ENCODE assay signal across 22 cellular contexts in the genomic region with DNA sequence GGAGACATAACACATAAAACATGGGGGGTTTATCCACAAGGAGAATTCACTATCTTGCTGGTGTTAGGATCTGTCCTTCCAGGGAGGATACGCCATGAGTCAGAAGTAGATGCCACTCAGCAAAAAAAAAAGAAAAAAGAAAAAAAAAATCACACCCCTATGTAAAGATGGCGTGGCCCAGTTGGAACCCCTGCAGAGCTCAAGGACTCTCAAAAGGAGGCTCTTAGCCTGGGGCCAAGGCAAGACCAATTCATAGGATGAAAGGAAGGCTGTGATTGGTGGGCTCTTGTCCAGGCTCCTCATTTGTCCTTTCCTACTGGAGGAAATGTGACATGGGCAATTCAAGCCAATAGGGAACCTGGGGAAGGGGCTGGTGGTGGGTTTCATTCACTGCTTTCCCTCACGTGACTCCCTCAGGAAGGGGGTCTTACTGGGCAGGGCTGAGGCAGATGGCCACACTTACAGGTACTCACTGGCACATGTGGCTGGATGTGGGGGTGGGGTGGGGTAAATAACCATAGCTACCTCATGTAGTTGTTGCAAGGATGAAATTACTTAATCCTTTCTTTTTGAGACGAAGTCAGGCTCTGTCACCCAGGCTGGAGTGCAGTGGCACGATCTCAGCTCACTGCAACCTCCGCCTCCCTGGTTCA. TPM values are rescaled to one million over a fixed set of nuclear protein-coding genes. Genes with fewer than 3 reads are reported as not detected.
A peak's percentile ranks its signal among the peaks of the same experiment; 100 is the strongest.
DNase-seq lines count a peak whose midpoint lies in the region; ATAC-seq and TF ChIP-seq lines count a peak whose summit lies in the region.
"Had no signal": no experiment of that assay in that cellular context is flagged by ENCODE, and none has a peak within 500 bp of the region (broad histone marks: within the 10 kb centered on the region; RNA-seq: fewer than 3 reads in every experiment).

No MANE protein-coding gene starts in this region.

- POLR2A ChIA-PET in HEK293 (lab: Yijun Ruan, JAX) = no interaction called here

- H3K9me3 ChIP-seq in HEK293 (ENCODE audit: control insufficient read depth, insufficient read depth, low read depth, low read length) = no peaks in the 10 kb centered on the region
- no peaks in the 10 kb centered on the region for H3K9me3 ChIP-seq in testis
- no peaks in the 10 kb centered on the region for H3K9me3 ChIP-seq in upper lobe of right lung
- H3K9me3 ChIP-seq: lower lobe of right lung, psoas muscle had no signal

- in situ Hi-C loops in SK-MEL-5 (cut with HindIII; ENCODE audit: low pct_unique_long_range_greater_than_20kb, low sequenced_read_pairs) = no loop called here

- ATAC-seq in upper lobe of right lung (no peak), HG03097 (IDR thresholded peaks at IDR 0.05; ENCODE audit: low FRiP score, unreplicated experiment) (no peak)
- ATAC-seq: HepG2, lower lobe of right lung, psoas muscle had no signal

- TF ChIP-seq POLR2A in testis (IDR thresholded peaks at IDR 0.05) = no peak

- H3K36me3 ChIP-seq in HEK293 (ENCODE audit: control insufficient read depth in 2 of 2, insufficient read depth in 1 of 2, low read length in 2 of 2) = no peaks in the 10 kb centered on the region
- H3K36me3 ChIP-seq in testis (ENCODE audit: low read depth, missing control alignments) = no peaks in the 10 kb centered on the region
- H3K36me3 ChIP-seq in upper lobe of right lung = no peaks in the 10 kb centered on the region
- H3K36me3 ChIP-seq: lower lobe of right lung had no signal

- H3K4me3 ChIP-seq in HEK293 (ENCODE audit: low read depth, low read length) = no peak overlapping the region
- H3K4me3 ChIP-seq in testis = no peak overlapping the region
- no peak overlapping the region for H3K4me3 ChIP-seq in upper lobe of right lung
- H3K4me3 ChIP-seq: lower lobe of right lung, psoas muscle had no signal

- TF ChIP-seq CTCF in HEK293 (tag by site-specific recombination; IDR thresholded peaks at IDR 0.05) = no peak
- TF ChIP-seq CTCF in testis (IDR thresholded peaks at IDR 0.05) = no peak
- TF ChIP-seq CTCF in upper lobe of right lung (IDR thresholded peaks at IDR 0.05) = no peak

- WGBS in testis, 2 donors = 78 to 88% methylated on average over 6 of the region's 6 CpGs

- CTCF ChIA-PET in HEK293 (lab: Yijun Ruan, JAX) = interaction anchor here (0.6 to 3.8 kb wide), 7 partner anchors 14 to 398 kb away, joined by 3 to 30 read pairs (median 4); no protein-coding TSS in a partner anchor

- H3K4me1 ChIP-seq in HEK293 (ENCODE audit: control insufficient read depth, insufficient read depth, low read length) (no peaks in the 10 kb centered on the region), testis (peaks cover 24% of the 10 kb centered on the region), upper lobe of right lung (peaks cover 12% of the 10 kb centered on the region)

- intact Hi-C loops in testis (cut with DNase I; ENCODE audit: low total_unique reads) (no loop called here), upper lobe of right lung (cut with DNase I) (no loop called here)

- DNase-seq in NCI-H345 (lab: John Stamatoyannopoulos, UW) (peak; percentile 27), NCI-H345 treated with DMSO at 0.1 percent for 48 hours (lab: John Stamatoyannopoulos, UW; ENCODE audit: unreplicated experiment) (no peak), SK-MEL-5 (ENCODE audit: low read depth, low spot score) (peak; percentile 60), testis (peak; percentile 28), upper lobe of right lung (no peak)
- DNase-seq in activated naive CD4-positive, alpha-beta T cell treated with anti-CD3 and anti-CD28 coated beads, Interleukin-2, amount 50 U/mL, for 16 hours = no peak
- DNase-seq: ACHN; activated CD4-positive, alpha-beta T cell treated with anti-CD3 and anti-CD28 coated beads for 48 hours; aorta; cortex of kidney; DND-41; H9; lower lobe of right lung; NCI-H1105; NCI-H2107; psoas muscle; trophoblast cell had no signal

- no peaks in the 10 kb centered on the region for H3K27me3 ChIP-seq in testis
- H3K27me3 ChIP-seq in upper lobe of right lung = no peaks in the 10 kb centered on the region

- H3K27ac ChIP-seq in HEK293 (ENCODE audit: extremely low read depth, low read depth, low read length) (no peak overlapping the region), testis (no peak overlapping the region), upper lobe of right lung (no peak overlapping the region)
- H3K27ac ChIP-seq: HL-60, lower lobe of right lung, psoas muscle, VCaP had no signal

TF ChIP-seq in HEK293, 187 proteins besides CTCF, POLR2A, EP300 and RAD21:
- TF ChIP-seq, protein P1, sequence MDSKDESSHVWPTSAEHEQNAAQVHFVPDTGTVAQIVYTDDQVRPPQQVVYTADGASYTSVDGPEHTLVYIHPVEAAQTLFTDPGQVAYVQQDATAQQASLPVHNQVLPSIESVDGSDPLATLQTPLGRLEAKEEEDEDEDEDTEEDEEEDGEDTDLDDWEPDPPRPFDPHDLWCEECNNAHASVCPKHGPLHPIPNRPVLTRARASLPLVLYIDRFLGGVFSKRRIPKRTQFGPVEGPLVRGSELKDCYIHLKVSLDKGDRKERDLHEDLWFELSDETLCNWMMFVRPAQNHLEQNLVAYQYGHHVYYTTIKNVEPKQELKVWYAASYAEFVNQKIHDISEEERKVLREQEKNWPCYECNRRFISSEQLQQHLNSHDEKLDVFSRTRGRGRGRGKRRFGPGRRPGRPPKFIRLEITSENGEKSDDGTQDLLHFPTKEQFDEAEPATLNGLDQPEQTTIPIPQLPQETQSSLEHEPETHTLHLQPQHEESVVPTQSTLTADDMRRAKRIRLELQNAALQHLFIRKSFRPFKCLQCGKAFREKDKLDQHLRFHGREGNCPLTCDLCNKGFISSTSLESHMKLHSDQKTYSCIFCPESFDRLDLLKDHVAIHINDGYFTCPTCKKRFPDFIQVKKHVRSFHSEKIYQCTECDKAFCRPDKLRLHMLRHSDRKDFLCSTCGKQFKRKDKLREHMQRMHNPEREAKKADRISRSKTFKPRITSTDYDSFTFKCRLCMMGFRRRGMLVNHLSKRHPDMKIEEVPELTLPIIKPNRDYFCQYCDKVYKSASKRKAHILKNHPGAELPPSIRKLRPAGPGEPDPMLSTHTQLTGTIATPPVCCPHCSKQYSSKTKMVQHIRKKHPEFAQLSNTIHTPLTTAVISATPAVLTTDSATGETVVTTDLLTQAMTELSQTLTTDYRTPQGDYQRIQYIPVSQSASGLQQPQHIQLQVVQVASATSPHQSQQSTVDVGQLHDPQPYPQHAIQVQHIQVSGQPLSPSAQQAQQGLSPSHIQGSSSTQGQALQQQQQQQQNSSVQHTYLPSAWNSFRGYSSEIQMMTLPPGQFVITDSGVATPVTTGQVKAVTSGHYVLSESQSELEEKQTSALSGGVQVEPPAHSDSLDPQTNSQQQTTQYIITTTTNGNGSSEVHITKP (tag by site-specific recombination; IDR thresholded peaks at IDR 0.05) = peak; percentile 59
- TF ChIP-seq, protein P2, sequence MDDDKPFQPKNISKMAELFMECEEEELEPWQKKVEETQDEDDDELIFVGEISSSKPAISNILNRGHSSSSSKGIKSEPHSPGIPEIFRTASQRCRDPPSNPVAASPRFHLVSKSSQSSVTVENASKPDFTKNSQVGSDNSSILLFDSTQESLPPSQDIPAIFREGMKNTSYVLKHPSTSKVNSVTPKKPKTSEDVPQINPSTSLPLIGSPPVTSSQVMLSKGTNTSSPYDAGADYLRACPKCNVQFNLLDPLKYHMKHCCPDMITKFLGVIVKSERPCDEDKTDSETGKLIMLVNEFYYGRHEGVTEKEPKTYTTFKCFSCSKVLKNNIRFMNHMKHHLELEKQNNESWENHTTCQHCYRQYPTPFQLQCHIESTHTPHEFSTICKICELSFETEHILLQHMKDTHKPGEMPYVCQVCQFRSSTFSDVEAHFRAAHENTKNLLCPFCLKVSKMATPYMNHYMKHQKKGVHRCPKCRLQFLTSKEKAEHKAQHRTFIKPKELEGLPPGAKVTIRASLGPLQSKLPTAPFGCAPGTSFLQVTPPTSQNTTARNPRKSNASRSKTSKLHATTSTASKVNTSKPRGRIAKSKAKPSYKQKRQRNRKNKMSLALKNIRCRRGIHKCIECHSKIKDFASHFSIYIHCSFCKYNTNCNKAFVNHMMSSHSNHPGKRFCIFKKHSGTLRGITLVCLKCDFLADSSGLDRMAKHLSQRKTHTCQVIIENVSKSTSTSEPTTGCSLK (tag by site-specific recombination; IDR thresholded peaks at IDR 0.05) = no peak

RNA-seq across cellular contexts. Expression of a gene that starts 38.7 kb away (rescaled TPM):
- total RNA-seq in SK-MEL-5 (2014; rRNA removed; shearing (Covaris generic)) = not detected in 2 replicates
- polyA plus RNA-seq in SK-MEL-5 (2015; cell fraction: cytosol; rRNA removed) = not detected in 2 replicates
- not detected in 2 replicates for polyA plus RNA-seq in SK-MEL-5 (2015; cell fraction: nucleus; rRNA removed)
- total RNA-seq in testis (1 to 10 TPM; 3.2 to 5.3 TPM), upper lobe of right lung (6.4 TPM)
- polyA plus RNA-seq in testis (ENCODE audit: insufficient read depth, low read depth, low replicate concordance) = 6.0 TPM

Comparison
In these comparisons a context has a peak if more than half of its experiments do, and no peak if none do; other contexts are left out.
1. DNase-seq: peak in NCI-H345 (single experiment), SK-MEL-5 (single experiment) and testis (single experiment); none in NCI-H345 treated with DMSO at 0.1 percent for 48 hours (single experiment), activated naive CD4-positive, alpha-beta T cell treated with anti-CD3 and anti-CD28 coated beads, Interleukin-2, amount 50 U/mL, for 16 hours (single experiment) and upper lobe of right lung (single experiment).